29 cellular contexts compared by ENCODE assay signal in the genomic region with DNA sequence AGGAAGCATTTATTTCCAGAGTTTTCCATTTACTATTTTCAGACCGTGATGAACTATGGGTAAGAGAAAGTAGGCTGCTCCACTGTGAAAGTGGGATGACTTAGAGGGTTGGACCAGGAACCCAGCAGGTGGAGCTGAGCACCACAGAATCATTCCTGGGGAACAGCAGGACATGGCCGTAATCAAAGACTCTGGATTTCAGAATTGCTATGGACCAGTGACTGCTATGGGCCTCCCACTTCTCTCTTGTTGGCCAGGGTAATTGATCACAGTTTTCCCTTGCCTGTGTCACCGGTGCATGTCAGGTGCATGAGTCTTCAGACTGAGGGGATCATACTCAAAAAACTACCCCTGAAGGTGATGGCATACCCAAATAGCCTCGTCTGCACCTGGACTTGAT.
DNase-seq lines count a peak whose midpoint lies in the region; ATAC-seq, FAIRE-seq and TF ChIP-seq lines count a peak whose summit lies in the region.
"Had no signal": no experiment of that assay in that cellular context is flagged by ENCODE, and none has a peak within 500 bp of the region (broad histone marks: within the 10 kb centered on the region; RNA-seq: fewer than 3 reads in every experiment).

No MANE protein-coding gene starts in this region.

- TF ChIP-seq CTCF in A549 (IDR thresholded peaks at IDR 0.05) (no peak), HEK293 (tag by site-specific recombination; IDR thresholded peaks at IDR 0.05) (no peak), foreskin keratinocyte (conservative IDR thresholded peaks at IDR 0.05) (peak; percentile 35)

- no peaks in the 10 kb centered on the region for H3K27me3 ChIP-seq in foreskin keratinocyte
- H3K27me3 ChIP-seq: adrenal gland, brain microvascular endothelial cell, transverse colon had no signal

- CTCF ChIA-PET in A549 (lab: Yijun Ruan, JAX) (no interaction called here), HEK293 (lab: Yijun Ruan, JAX) (no interaction called here)

- TF ChIP-seq RAD21 in A549 (conservative IDR thresholded peaks at IDR 0.05 in 1 of 2, IDR thresholded peaks at IDR 0.05 in 1 of 2): peak; percentile 19 to 41; a peak in 2 of 5 replicates

- H3K9me3 ChIP-seq in A549 (peaks cover 26% of the 10 kb centered on the region), HEK293 (ENCODE audit: control insufficient read depth, insufficient read depth, low read depth, low read length) (no peaks in the 10 kb centered on the region)
- H3K9me3 ChIP-seq: transverse colon had no signal

- no peak overlapping the region for H3K4me3 ChIP-seq in A549
- no peak overlapping the region for H3K4me3 ChIP-seq in HEK293 (ENCODE audit: low read depth, low read length)
- H3K4me3 ChIP-seq: adrenal gland, esophagus squamous epithelium, GM12878, transverse colon had no signal

- 16% methylated on average over 4 of the region's 4 CpGs for WGBS in A549 (ENCODE audit: missing lambda C conversion rate)

- no peaks in the 10 kb centered on the region for H3K36me3 ChIP-seq in HEK293 (ENCODE audit: control insufficient read depth in 2 of 2, insufficient read depth in 1 of 2, low read length in 2 of 2)
- H3K36me3 ChIP-seq: adrenal gland, brain microvascular endothelial cell, esophagus squamous epithelium, transverse colon had no signal

- FAIRE-seq in A549 (lab: Jason Lieb, UNC): no peak
- FAIRE-seq: GM12878, TTC549 had no signal

- ATAC-seq in A549 (peak in 1 of 2 experiments; percentile 53; a peak in 3 of 6 replicates), foreskin keratinocyte (no peak), HG03442 (IDR thresholded peaks at IDR 0.05; ENCODE audit: unreplicated experiment) (no peak), GM18867 (IDR thresholded peaks at IDR 0.05; ENCODE audit: unreplicated experiment) (no peak)
- ATAC-seq: activated CD4-positive, CD25-positive, alpha-beta regulatory T cell treated with anti-CD3 and anti-CD28 coated beads, Interleukin-2, amount 50 U/mL, for 24 hours; CD8-positive, alpha-beta T cell; GM12878; naive thymus-derived CD8-positive, alpha-beta T cell; T-helper 17 cell had no signal

- H3K4me1 ChIP-seq in A549 (no peaks in the 10 kb centered on the region), HEK293 (ENCODE audit: control insufficient read depth, insufficient read depth, low read length) (no peaks in the 10 kb centered on the region), foreskin keratinocyte (no peaks in the 10 kb centered on the region)
- H3K4me1 ChIP-seq: adrenal gland, esophagus squamous epithelium, transverse colon had no signal

- H3K27ac ChIP-seq in A549 (no peak overlapping the region), HEK293 (ENCODE audit: extremely low read depth, low read depth, low read length) (no peak overlapping the region), foreskin keratinocyte (no peak overlapping the region)
- H3K27ac ChIP-seq: adrenal gland, brain microvascular endothelial cell, esophagus squamous epithelium, RWPE1, transverse colon had no signal

- TF ChIP-seq EP300 in A549 (IDR thresholded peaks at IDR 0.05): no peak

- POLR2A ChIA-PET in A549 (lab: Yijun Ruan, JAX) (no interaction called here), HEK293 (lab: Yijun Ruan, JAX) (no interaction called here)

- no peak overlapping the region for H3K4me2 ChIP-seq in A549

- DNase-seq in A549 (ENCODE audit: low read depth in 1 of 2, low spot score in 1 of 2): peak in 1 of 2 experiments; percentile 39
- DNase-seq in amniotic epithelial cell (ENCODE audit: low read depth): peak; percentile 23
- no peak for DNase-seq in foreskin keratinocyte
- no peak for DNase-seq in NCI-H2081 (lab: John Stamatoyannopoulos, UW)
- DNase-seq in occipital lobe (lab: John Stamatoyannopoulos, UW): no peak
- DNase-seq: activated CD4-positive, alpha-beta T cell treated with anti-CD3 and anti-CD28 coated beads, Interleukin-2, amount 50 U/mL, for 48 hours; activated CD8-positive, alpha-beta memory T cell treated with anti-CD3 and anti-CD28 coated beads, Interleukin-2, amount 50 U/mL, for 48 hours; activated naive CD4-positive, alpha-beta T cell treated with anti-CD3 and anti-CD28 coated beads, Interleukin-2, amount 10 ng/mL, durations not matched to agents 7 days and 5 days; adrenal gland; AML-193; brain microvascular endothelial cell; CD8-positive, alpha-beta T cell; esophagus squamous epithelium; hippocampal formation; naive thymus-derived CD8-positive, alpha-beta T cell; NCI-H1105 treated with DMSO at 0.1 percent for 48 hours; NCI-H187 treated with DMSO at 0.1 percent for 48 hours; NCI-H510A treated with DMSO at 0.1 percent for 48 hours; nucleus accumbens; stimulated activated CD4-positive, alpha-beta T cell treated with anti-CD3 and anti-CD28 coated beads, Interleukin-4, amount 100 ng/mL, for 4 hours; T-helper 17 cell; transverse colon had no signal

- no peak for TF ChIP-seq POLR2A in A549 (IDR thresholded peaks at IDR 0.05; ENCODE audit: low read length)

TF ChIP-seq in A549, 52 proteins besides CTCF, POLR2A, EP300 and RAD21 (continues in another document):
- TF ChIP-seq, protein P1, sequence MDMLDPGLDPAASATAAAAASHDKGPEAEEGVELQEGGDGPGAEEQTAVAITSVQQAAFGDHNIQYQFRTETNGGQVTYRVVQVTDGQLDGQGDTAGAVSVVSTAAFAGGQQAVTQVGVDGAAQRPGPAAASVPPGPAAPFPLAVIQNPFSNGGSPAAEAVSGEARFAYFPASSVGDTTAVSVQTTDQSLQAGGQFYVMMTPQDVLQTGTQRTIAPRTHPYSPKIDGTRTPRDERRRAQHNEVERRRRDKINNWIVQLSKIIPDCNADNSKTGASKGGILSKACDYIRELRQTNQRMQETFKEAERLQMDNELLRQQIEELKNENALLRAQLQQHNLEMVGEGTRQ (IDR thresholded peaks at IDR 0.05): no peak
- TF ChIP-seq, protein P2, sequence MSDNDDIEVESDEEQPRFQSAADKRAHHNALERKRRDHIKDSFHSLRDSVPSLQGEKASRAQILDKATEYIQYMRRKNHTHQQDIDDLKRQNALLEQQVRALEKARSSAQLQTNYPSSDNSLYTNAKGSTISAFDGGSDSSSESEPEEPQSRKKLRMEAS (IDR thresholded peaks at IDR 0.05): no peak
- no peak for TF ChIP-seq SMC3 (IDR thresholded peaks at IDR 0.05)
- no peak for TF ChIP-seq POLR2AphosphoS2 (conservative IDR thresholded peaks at IDR 0.05; ENCODE audit: low read length)
- TF ChIP-seq TP53 (CRISPR knock-in tag; IDR thresholded peaks at IDR 0.05): no peak
- TF ChIP-seq, protein P3, sequence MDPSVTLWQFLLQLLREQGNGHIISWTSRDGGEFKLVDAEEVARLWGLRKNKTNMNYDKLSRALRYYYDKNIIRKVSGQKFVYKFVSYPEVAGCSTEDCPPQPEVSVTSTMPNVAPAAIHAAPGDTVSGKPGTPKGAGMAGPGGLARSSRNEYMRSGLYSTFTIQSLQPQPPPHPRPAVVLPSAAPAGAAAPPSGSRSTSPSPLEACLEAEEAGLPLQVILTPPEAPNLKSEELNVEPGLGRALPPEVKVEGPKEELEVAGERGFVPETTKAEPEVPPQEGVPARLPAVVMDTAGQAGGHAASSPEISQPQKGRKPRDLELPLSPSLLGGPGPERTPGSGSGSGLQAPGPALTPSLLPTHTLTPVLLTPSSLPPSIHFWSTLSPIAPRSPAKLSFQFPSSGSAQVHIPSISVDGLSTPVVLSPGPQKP (IDR thresholded peaks at IDR 0.05; ENCODE audit: low read depth, low read length): no peak

TF ChIP-seq in HEK293, 187 proteins besides CTCF, POLR2A, EP300 and RAD21:
- TF ChIP-seq ZNF585B (tag by site-specific recombination; IDR thresholded peaks at IDR 0.05): no peak
- no peak for TF ChIP-seq SP7 (tag by site-specific recombination; IDR thresholded peaks at IDR 0.05)
- peak; percentile 53 for TF ChIP-seq SETDB1 (IDR thresholded peaks at IDR 0.05; ENCODE audit: insufficient read length, low read length)
